ENCODE assay signal across 37 cellular contexts in the genomic region with DNA sequence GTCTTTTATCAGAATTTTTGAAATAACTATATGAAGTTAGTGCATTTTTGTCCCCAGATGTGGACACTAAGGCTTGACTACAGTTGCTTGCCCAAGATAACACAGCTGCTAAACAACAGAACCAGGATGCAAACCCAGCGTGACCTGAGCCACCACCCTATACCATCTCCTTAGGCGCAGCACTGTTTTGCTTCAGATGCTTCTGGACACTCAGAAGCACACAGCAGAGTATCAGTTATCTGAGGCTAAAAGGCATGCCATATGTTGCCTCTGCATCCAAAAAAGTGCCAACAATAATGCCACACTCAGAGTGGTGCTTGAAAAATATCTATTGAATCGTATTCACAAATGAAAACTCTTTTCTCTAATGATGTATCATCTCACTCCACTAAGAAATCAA. TPM values are rescaled to one million over a fixed set of nuclear protein-coding genes. Genes with fewer than 3 reads are reported as not detected.
"Had no signal": no experiment of that assay in that cellular context is flagged by ENCODE, and none has a peak within 500 bp of the region (broad histone marks: within the 10 kb centered on the region; RNA-seq: fewer than 3 reads in every experiment).

No MANE protein-coding gene starts in this region.

- ATAC-seq: body of pancreas; left lung; lower lobe of right lung; natural killer cell; stimulated activated memory B cell treated with anti-CD40 and anti-IgM and Interleukin-4, amounts not matched to agents 10 μg/mL and 1 μg/mL and 100 μg/mL, for 72 hours; stimulated activated naive CD8-positive, alpha-beta T cell treated with anti-CD3 and anti-CD28 coated beads, Interleukin-15, amount 100 ng/mL, for 72 hours had no signal

- H3K27ac ChIP-seq: adrenal gland, body of pancreas, epithelial cell of prostate, left lung, lower lobe of right lung, neural progenitor cell, upper lobe of left lung had no signal

- FAIRE-seq: colon, endometrium, frontal cortex had no signal

- H3K27me3 ChIP-seq: adrenal gland, body of pancreas, left lung, neural progenitor cell, right atrium auricular region, upper lobe of left lung had no signal

- H3K36me3 ChIP-seq: adrenal gland, left lung, lower lobe of right lung, neural progenitor cell, right atrium auricular region, upper lobe of left lung had no signal

- DNase-seq: activated CD4-positive, alpha-beta memory T cell treated with anti-CD3 and anti-CD28 coated beads for 36 hours; activated CD4-positive, alpha-beta T cell treated with anti-CD3 and anti-CD28 coated beads, Interleukin-2, amount 10 ng/mL, durations not matched to agents 24 days and 14 days; activated CD4-positive, CD25-positive, alpha-beta regulatory T cell treated with anti-CD3 and anti-CD28 coated beads, Interleukin-2, amount 50 U/mL, for 72 hours; activated CD8-positive, alpha-beta memory T cell treated with anti-CD3 and anti-CD28 coated beads, Interleukin-2, amount 50 U/mL, for 4 hours; activated effector memory CD4-positive, alpha-beta T cell treated with anti-CD3 and anti-CD28 coated beads, Interleukin-2, amount 50 U/mL, for 16 hours; activated naive CD4-positive, alpha-beta T cell treated with anti-CD3 and anti-CD28 coated beads for 36 hours; activated naive CD8-positive, alpha-beta T cell treated with anti-CD3 and anti-CD28 coated beads for 36 hours; activated T-cell treated with anti-CD3 and anti-CD28 coated beads, Interleukin-2, amount 50 U/mL, for 1 hour; adrenal gland; aorta; body of pancreas; dermis blood vessel endothelial cell; effector CD4-positive, alpha-beta T cell; glutamatergic neuron; left lung; lower lobe of right lung; mesendoderm; natural killer cell; occipital lobe; stimulated activated CD4-positive, alpha-beta T cell treated with anti-CD3 and anti-CD28 coated beads, Interleukin-1b, Interleukin-23, amount 100 ng/mL, for 48 hours; stimulated activated CD4-positive, alpha-beta T cell treated with anti-CD3 and anti-CD28 coated beads, Interleukin-4, amount 100 ng/mL, for 4 hours; stimulated activated CD8-positive, alpha-beta memory T cell treated with anti-CD3 and anti-CD28 coated beads, Interleukin-4, amount 100 ng/mL, for 48 hours; stimulated activated naive CD8-positive, alpha-beta T cell treated with anti-CD3 and anti-CD28 coated beads, Interleukin-15, amount 100 ng/mL, for 72 hours; substantia nigra; upper lobe of left lung had no signal

- H3K9me3 ChIP-seq: adrenal gland, body of pancreas, left lung, lower lobe of right lung, right atrium auricular region, upper lobe of left lung had no signal

- H3K4me3 ChIP-seq: adrenal gland, body of pancreas, left lung, lower lobe of right lung, neural progenitor cell, right atrium auricular region, smooth muscle cell, upper lobe of left lung had no signal

- H3K4me1 ChIP-seq: adrenal gland, body of pancreas, left lung, lower lobe of right lung, upper lobe of left lung had no signal

RNA-seq across cellular contexts. Expression of a gene that starts 24.5 kb away (rescaled TPM):
- total RNA-seq: activated CD4-positive, alpha-beta memory T cell treated with anti-CD3 and anti-CD28 coated beads for 36 hours; activated CD4-positive, alpha-beta T cell treated with anti-CD3 and anti-CD28 coated beads, Interleukin-2, amount 10 ng/mL, durations not matched to agents 24 days and 14 days; activated CD8-positive, alpha-beta memory T cell treated with anti-CD3 and anti-CD28 coated beads for 36 hours; activated naive CD4-positive, alpha-beta T cell treated with anti-CD3 and anti-CD28 coated beads for 36 hours; activated naive CD8-positive, alpha-beta T cell treated with anti-CD3 and anti-CD28 coated beads for 36 hours; activated T-helper 1 cell treated with anti-CD3 and anti-CD28 coated beads, Interleukin-12 subunit alpha, Interleukin-12 subunit beta, Interleukin-2, Interleukin-4 antibody, amounts not matched to agents 30 ng/mL and 10 ng/mL and 1 ng/mL, durations not matched to agents 14 hours and 24 hours and 36 hours; aorta; dermis blood vessel endothelial cell; mononuclear cell; natural killer cell; pulmonary artery endothelial cell had no signal
- polyA plus RNA-seq: aorta, smooth muscle cell had no signal
